13 cellular contexts compared by ENCODE assay signal in the genomic region with DNA sequence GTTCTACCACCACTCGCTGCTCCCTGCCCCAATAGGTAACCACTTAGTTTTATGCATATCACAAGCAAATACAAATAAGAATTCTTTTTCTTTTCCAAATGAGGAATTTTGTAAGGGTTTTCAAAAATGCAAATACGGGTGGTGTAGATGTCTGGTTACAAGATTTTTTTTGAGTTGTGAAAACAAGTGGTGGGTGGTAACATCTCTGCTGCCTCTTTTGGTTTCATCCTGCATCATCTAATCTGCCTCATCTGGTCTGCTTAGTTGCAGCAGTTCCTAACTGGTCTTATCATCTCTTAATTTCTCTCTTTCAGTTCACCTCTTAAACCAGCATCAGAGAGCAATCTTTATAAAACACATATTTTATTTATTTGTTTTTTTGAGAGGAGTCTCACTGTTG. TPM values are rescaled to one million over a fixed set of nuclear protein-coding genes. Genes with fewer than 3 reads are reported as not detected.
DNase-seq lines count a peak whose midpoint lies in the region; ATAC-seq, FAIRE-seq and TF ChIP-seq lines count a peak whose summit lies in the region.
"Had no signal": no experiment of that assay in that cellular context is flagged by ENCODE, and none has a peak within 500 bp of the region (broad histone marks: within the 10 kb centered on the region; RNA-seq: fewer than 3 reads in every experiment).

No MANE protein-coding gene starts in this region.

- no peaks in the 10 kb centered on the region for H3K9me3 Mint-ChIP-seq in activated T-helper 2 cell treated with anti-CD3 and anti-CD28 coated beads, Interferon-gamma antibody, Interleukin-2, Interleukin-4, amounts not matched to agents 10 μg/mL and 5 μg/mL and 100 μg/mL, durations not matched to agents 14 hours and 24 hours and 36 hours
- no peaks in the 10 kb centered on the region for H3K9me3 Mint-ChIP-seq in Calu3 (ENCODE audit: low read depth, unreplicated experiment)

- TF ChIP-seq POLR2A in GM12891 (IDR thresholded peaks at IDR 0.05; ENCODE audit: low read depth, low read length) = no peak

- DNase-seq in GM12891 (ENCODE audit: insufficient read length, low spot score) = no peak
- DNase-seq in activated T-helper 2 cell treated with anti-CD3 and anti-CD28 coated beads, Interferon-gamma antibody, Interleukin-2, Interleukin-4, amounts not matched to agents 10 μg/mL and 5 μg/mL and 100 μg/mL, durations not matched to agents 14 hours and 24 hours and 36 hours (ENCODE audit: low spot score) = no peak
- DNase-seq in Right ventricle myocardium superior = no peak
- DNase-seq in Calu3 = no peak
- DNase-seq: NCI-H2171; right lobe of liver; stimulated activated naive CD4-positive, alpha-beta T cell had no signal

- H3K27ac Mint-ChIP-seq in activated T-helper 2 cell treated with anti-CD3 and anti-CD28 coated beads, Interferon-gamma antibody, Interleukin-2, Interleukin-4, amounts not matched to agents 10 μg/mL and 5 μg/mL and 100 μg/mL, durations not matched to agents 14 hours and 24 hours and 36 hours = peak overlapping the region; percentile 81
- H3K27ac Mint-ChIP-seq in Calu3 (ENCODE audit: unreplicated experiment) = no peak overlapping the region

- peak overlapping the region; percentile 53 for H3K4me3 Mint-ChIP-seq in activated T-helper 2 cell treated with anti-CD3 and anti-CD28 coated beads, Interferon-gamma antibody, Interleukin-2, Interleukin-4, amounts not matched to agents 10 μg/mL and 5 μg/mL and 100 μg/mL, durations not matched to agents 14 hours and 24 hours and 36 hours (ENCODE audit: low read depth)
- H3K4me3 Mint-ChIP-seq in Calu3 (ENCODE audit: low read depth, unreplicated experiment) = no peak overlapping the region

- peak; percentile 81 for FAIRE-seq in GM12891 (lab: Jason Lieb, UNC)

- CTCF ChIA-PET in Calu3 (lab: Charles Lee) = no interaction called here

- no peaks in the 10 kb centered on the region for H3K27me3 Mint-ChIP-seq in activated T-helper 2 cell treated with anti-CD3 and anti-CD28 coated beads, Interferon-gamma antibody, Interleukin-2, Interleukin-4, amounts not matched to agents 10 μg/mL and 5 μg/mL and 100 μg/mL, durations not matched to agents 14 hours and 24 hours and 36 hours (ENCODE audit: low read depth)
- H3K27me3 Mint-ChIP-seq in Calu3 (ENCODE audit: unreplicated experiment) = no peaks in the 10 kb centered on the region

- H3K36me3 Mint-ChIP-seq in activated T-helper 2 cell treated with anti-CD3 and anti-CD28 coated beads, Interferon-gamma antibody, Interleukin-2, Interleukin-4, amounts not matched to agents 10 μg/mL and 5 μg/mL and 100 μg/mL, durations not matched to agents 14 hours and 24 hours and 36 hours (ENCODE audit: low read depth) = peaks cover 86% of the 10 kb centered on the region
- H3K36me3 Mint-ChIP-seq in Calu3 (ENCODE audit: insufficient read depth, unreplicated experiment) = peaks cover 71% of the 10 kb centered on the region

- peak; percentile 49 for ATAC-seq in GM19395 (IDR thresholded peaks at IDR 0.05; ENCODE audit: unreplicated experiment)
- peak; percentile 28 for ATAC-seq in HG03135 (IDR thresholded peaks at IDR 0.05; ENCODE audit: unreplicated experiment)
- ATAC-seq in Right ventricle myocardium superior (ENCODE audit: poor library complexity) = no peak
- no peak for ATAC-seq in GM18519 (IDR thresholded peaks at IDR 0.05; ENCODE audit: low FRiP score, unreplicated experiment)
- ATAC-seq in HG02884 (IDR thresholded peaks at IDR 0.05; ENCODE audit: unreplicated experiment) = no peak
- ATAC-seq: esophagus mucosa, left lobe of liver had no signal

- intact Hi-C loops in activated T-helper 2 cell treated with anti-CD3 and anti-CD28 coated beads, Interferon-gamma antibody, Interleukin-2, Interleukin-4, amounts not matched to agents 10 μg/mL and 5 μg/mL and 100 μg/mL, durations not matched to agents 14 hours and 24 hours and 36 hours (cut with micrococcal nuclease) = loop anchor here (1.0 to 10.0 kb wide), 3 partner anchors 11 to 1159 kb away; a partner anchor contains a TSS
- intact Hi-C loops in Right ventricle myocardium superior (cut with DNase I) (no loop called here), Calu3 (cut with micrococcal nuclease; ENCODE audit: unreplicated experiment) (no loop called here)

- no TSS peak for BruUV-seq in Calu3 (replicated peaks; lab: Mats Ljungman, UMichigan)

- TF ChIP-seq CTCF in Calu3 (IDR thresholded peaks at IDR 0.05; ENCODE audit: unreplicated experiment) = no peak

- H3K4me1 Mint-ChIP-seq in activated T-helper 2 cell treated with anti-CD3 and anti-CD28 coated beads, Interferon-gamma antibody, Interleukin-2, Interleukin-4, amounts not matched to agents 10 μg/mL and 5 μg/mL and 100 μg/mL, durations not matched to agents 14 hours and 24 hours and 36 hours (ENCODE audit: low read depth) = peaks cover 71% of the 10 kb centered on the region
- H3K4me1 Mint-ChIP-seq in Calu3 (ENCODE audit: low read depth, unreplicated experiment) = peaks cover 41% of the 10 kb centered on the region

TF ChIP-seq in GM12891, 5 proteins besides CTCF, POLR2A, EP300 and RAD21:
- TF ChIP-seq PAX5 (IDR thresholded peaks at IDR 0.05; ENCODE audit: insufficient read depth, low read length, severe bottlenecking) = no peak
- TF ChIP-seq POLR2AphosphoS5 (IDR thresholded peaks at IDR 0.05; ENCODE audit: low read depth, low read length) = no peak
- no peak for TF ChIP-seq POU2F2 (IDR thresholded peaks at IDR 0.05; ENCODE audit: low read depth, low read length)
- no peak for TF ChIP-seq SPI1 (IDR thresholded peaks at IDR 0.05; ENCODE audit: low read depth, low read length)
- no peak for TF ChIP-seq TAF1 (IDR thresholded peaks at IDR 0.05; ENCODE audit: low read depth, low read length)

RNA-seq across cellular contexts. Expression of a gene that starts 5.3 kb away (rescaled TPM):
- 21.6 TPM for polyA plus RNA-seq in GM12891 (2012; ENCODE audit: low read depth, missing spikeins)
- 36.9 and 37.2 TPM in 2 replicates for total RNA-seq in activated T-helper 2 cell treated with anti-CD3 and anti-CD28 coated beads, Interferon-gamma antibody, Interleukin-2, Interleukin-4, amounts not matched to agents 10 μg/mL and 5 μg/mL and 100 μg/mL, durations not matched to agents 14 hours and 24 hours and 36 hours
- total RNA-seq in Right ventricle myocardium superior (26.2 TPM), Calu3 (2022) (27.3 and 31.1 TPM in 2 replicates)

RNA-seq across cellular contexts. Expression of a gene that starts 30.7 kb away (rescaled TPM):
- 67.3 TPM for polyA plus RNA-seq in GM12891 (2012; ENCODE audit: low read depth, missing spikeins)
- 54.5 and 57.6 TPM in 2 replicates for total RNA-seq in activated T-helper 2 cell treated with anti-CD3 and anti-CD28 coated beads, Interferon-gamma antibody, Interleukin-2, Interleukin-4, amounts not matched to agents 10 μg/mL and 5 μg/mL and 100 μg/mL, durations not matched to agents 14 hours and 24 hours and 36 hours
- total RNA-seq in Right ventricle myocardium superior (45.8 TPM), Calu3 (2022) (49.6 and 63.7 TPM in 2 replicates)

RNA-seq across cellular contexts. Expression of a gene that starts 31.1 kb away (rescaled TPM):
- polyA plus RNA-seq in GM12891 (2012; ENCODE audit: low read depth, missing spikeins) = 51.4 TPM
- 62.0 and 68.9 TPM in 2 replicates for total RNA-seq in activated T-helper 2 cell treated with anti-CD3 and anti-CD28 coated beads, Interferon-gamma antibody, Interleukin-2, Interleukin-4, amounts not matched to agents 10 μg/mL and 5 μg/mL and 100 μg/mL, durations not matched to agents 14 hours and 24 hours and 36 hours
- total RNA-seq in Right ventricle myocardium superior (131 TPM), Calu3 (2022) (35.2 and 46.2 TPM in 2 replicates)

RNA-seq across cellular contexts. Expression of a gene that starts 55.6 kb away (rescaled TPM):
- polyA plus RNA-seq in GM12891 (2012; ENCODE audit: low read depth, missing spikeins) = not detected
- not detected in 2 replicates for total RNA-seq in activated T-helper 2 cell treated with anti-CD3 and anti-CD28 coated beads, Interferon-gamma antibody, Interleukin-2, Interleukin-4, amounts not matched to agents 10 μg/mL and 5 μg/mL and 100 μg/mL, durations not matched to agents 14 hours and 24 hours and 36 hours
- total RNA-seq in Right ventricle myocardium superior = not detected
- total RNA-seq in Calu3 (2022) = not detected in 2 replicates
- total RNA-seq: esophagus mucosa, left lobe of liver, right lobe of liver had no signal

Comparison
In these comparisons a context has a peak if more than half of its experiments do, and no peak if none do; other contexts are left out.
1. ATAC-seq: peak in GM19395 (single experiment) and HG03135 (single experiment); none in Right ventricle myocardium superior (single experiment), GM18519 (single experiment) and HG02884 (single experiment).